ENCODE assay signal across 8 cellular contexts in genomic region chr11:4094348-4095291, GRCh38. TPM values are rescaled to one million over a fixed set of nuclear protein-coding genes. Genes with fewer than 3 reads are reported as not detected.
DNase-seq lines count a peak whose midpoint lies in the region; ATAC-seq and TF ChIP-seq lines count a peak whose summit lies in the region.

Gene RRM1 (plus strand): TSS chr11:4094799. CDS start chr11:4095013, 214 bp downstream.

- peak in 1 of 2 donors; percentile 56 for TF ChIP-seq POLR2A in suprapubic skin (IDR thresholded peaks at IDR 0.05)

- H3K9me3 Mint-ChIP-seq in activated naive CD4-positive, alpha-beta T cell treated with anti-CD3 and anti-CD28 coated beads, Interleukin-2, amount 50 U/mL, for 24 hours, result no peaks in the 10 kb centered on the region

- WGBS in suprapubic skin, result 1% methylated on average over 31 of the region's 74 CpGs

- peaks cover 5% of the 10 kb centered on the region; the same call in 1 of the 2 replicates for H3K36me3 ChIP-seq in GM06990 (ENCODE audit: control insufficient read depth, insufficient read depth, low read length)
- H3K36me3 ChIP-seq in suprapubic skin, result peaks cover 22% of the 10 kb centered on the region

- no peaks in the 10 kb centered on the region for H3K27me3 Mint-ChIP-seq in activated naive CD4-positive, alpha-beta T cell treated with anti-CD3 and anti-CD28 coated beads, Interleukin-2, amount 50 U/mL, for 24 hours

- H3K4me1 Mint-ChIP-seq in activated naive CD4-positive, alpha-beta T cell treated with anti-CD3 and anti-CD28 coated beads, Interleukin-2, amount 50 U/mL, for 24 hours, result peaks cover 80% of the 10 kb centered on the region

- H3K27ac ChIP-seq in suprapubic skin, result peak within 1 kb of the TSS; percentile 96

- peaks cover 34% of the 10 kb centered on the region for H3K4me1 ChIP-seq in suprapubic skin

- peak within 1 kb of the TSS; percentile 94 for H3K4me3 Mint-ChIP-seq in activated naive CD4-positive, alpha-beta T cell treated with anti-CD3 and anti-CD28 coated beads, Interleukin-2, amount 50 U/mL, for 24 hours

- H3K27me3 ChIP-seq in GM06990 (replicated peaks; ENCODE audit: control insufficient read depth, insufficient read depth, low read length) (no peaks in the 10 kb centered on the region), suprapubic skin (no peaks in the 10 kb centered on the region)

- TF ChIP-seq CTCF in GM06990 (IDR thresholded peaks at IDR 0.05; ENCODE audit: insufficient read depth, low read length, poor library complexity, severe bottlenecking) (no peak), suprapubic skin (IDR thresholded peaks at IDR 0.05) (no peak)

- peak; percentile 94 for DNase-seq in GM06990 (ENCODE audit: extremely low read depth, insufficient read length)
- DNase-seq in NCI-H1092 (lab: John Stamatoyannopoulos, UW), result peak; percentile 97
- peak; percentile 97 for DNase-seq in globus pallidus (ENCODE audit: low spot score)
- peak; percentile 75 to 98 (median 94) for DNase-seq in nucleus accumbens (lab: John Stamatoyannopoulos, UW)
- DNase-seq in suprapubic skin (ENCODE audit: low spot score in 2 of 2), result peak; percentile 96 to 98

- peaks cover 8% of the 10 kb centered on the region for H3K36me3 Mint-ChIP-seq in activated naive CD4-positive, alpha-beta T cell treated with anti-CD3 and anti-CD28 coated beads, Interleukin-2, amount 50 U/mL, for 24 hours

- no peaks in the 10 kb centered on the region for H3K9me3 ChIP-seq in suprapubic skin

- peak within 1 kb of the TSS; percentile 97 for H3K27ac Mint-ChIP-seq in activated naive CD4-positive, alpha-beta T cell treated with anti-CD3 and anti-CD28 coated beads, Interleukin-2, amount 50 U/mL, for 24 hours

- ATAC-seq in HG02588 (IDR thresholded peaks at IDR 0.05; ENCODE audit: unreplicated experiment) (peak; percentile 96), SK-N-SH treated with all-trans-retinoic acid at 6 μM for 48 hours (peak; percentile 99)

- H3K4me3 ChIP-seq in GM06990 (replicated peaks; ENCODE audit: low read depth, low read length) (peak within 1 kb of the TSS; percentile 81), suprapubic skin (peak within 1 kb of the TSS; percentile 89)

- TF ChIP-seq EP300 in suprapubic skin (IDR thresholded peaks at IDR 0.05), result no peak

TF ChIP-seq in SK-N-SH treated with all-trans-retinoic acid at 6 μM for 48 hours, 23 proteins besides CTCF, POLR2A, EP300 and RAD21:
- TF ChIP-seq PATZ1 (CRISPR knock-in tag; IDR thresholded peaks at IDR 0.05; ENCODE audit: borderline replicate concordance), result no peak
- peak; percentile 37; the same call in 1 of the 2 replicates for TF ChIP-seq CSDC2 (CRISPR knock-in tag; IDR thresholded peaks at IDR 0.05)
- TF ChIP-seq OSR1 (CRISPR knock-in tag; IDR thresholded peaks at IDR 0.05), result peak; percentile 60; the same call in 1 of the 2 replicates
- peak; percentile 74; the same call in 1 of the 2 replicates for TF ChIP-seq TSHZ2 (CRISPR knock-in tag; IDR thresholded peaks at IDR 0.05)
- peak; percentile 89 for TF ChIP-seq ZFP3 (CRISPR knock-in tag; IDR thresholded peaks at IDR 0.05)

RNA-seq across cellular contexts. Expression of gene RRM1, which starts in this region (rescaled TPM):
- total RNA-seq in suprapubic skin, result 100 to 1,000 TPM in 1 of 4 donors, 10 to 100 TPM in 3; 70.4 to 145 (median 80.0) TPM

Comparison
In these comparisons a context has a peak if more than half of its experiments do, and no peak if none do; other contexts are left out.
1. Peak in every context shown above with its lines: DNase-seq, ATAC-seq, H3K4me3 ChIP-seq and H3K27ac ChIP-seq.